1 cellular context compared by ENCODE assay signal in the genomic region with DNA sequence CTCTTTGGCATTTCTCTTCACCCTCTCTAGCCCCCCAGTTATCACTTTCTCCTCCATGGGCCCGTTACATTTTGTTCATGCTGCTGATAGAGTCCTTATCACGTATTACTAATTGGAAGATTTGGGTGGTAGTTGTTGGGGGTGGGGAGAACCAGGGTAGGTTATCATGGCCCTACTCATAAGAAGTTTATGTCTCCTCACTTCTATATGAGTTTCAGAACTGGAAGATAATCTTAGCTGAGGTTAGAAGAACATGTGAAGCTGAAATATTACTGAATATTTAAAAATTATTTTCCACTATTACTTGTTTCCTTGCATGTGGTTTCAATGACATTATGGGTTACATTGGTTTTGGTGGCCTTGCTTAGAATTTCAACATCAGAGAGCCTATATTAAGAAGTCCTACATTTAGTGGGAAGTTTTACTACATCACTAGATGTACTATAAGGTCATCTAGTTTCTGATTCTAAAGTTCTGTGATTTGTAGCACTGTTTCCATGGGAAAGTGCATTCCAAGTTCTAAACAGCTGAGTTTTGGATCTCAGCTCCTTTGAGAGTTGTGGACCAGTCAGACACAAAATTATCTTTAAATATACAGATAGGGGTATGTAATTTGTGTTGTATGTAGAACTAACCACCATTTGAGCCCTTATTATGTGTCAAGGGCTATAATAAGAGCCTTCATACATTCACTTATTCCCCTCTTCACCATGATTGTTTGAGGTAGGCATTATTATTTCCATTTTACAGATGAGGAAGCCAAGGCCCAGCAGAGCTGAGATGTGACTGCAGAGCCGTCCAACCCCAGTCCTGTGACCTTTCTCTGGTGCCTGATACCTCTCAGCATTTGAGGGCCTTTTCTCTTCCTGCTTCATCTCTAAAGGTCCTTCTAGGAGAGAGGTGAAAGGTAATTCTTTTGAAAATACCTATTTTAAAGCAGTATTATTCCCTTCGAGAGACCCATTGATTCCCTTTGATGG.
TF ChIP-seq lines count a peak whose summit lies in the region.

No MANE protein-coding gene starts in this region.

TF ChIP-seq in HepG2, 621 proteins besides CTCF, POLR2A, EP300 and RAD21:
- TF ChIP-seq TAF1 (CRISPR knock-in tag; IDR thresholded peaks at IDR 0.05) (no peak), ZNF629 (CRISPR knock-in tag; conservative IDR thresholded peaks at IDR 0.05) (0 out of 2 replicates have a peak, but pooled peaks have one; percentile 39), ZBTB1 (CRISPR knock-in tag; IDR thresholded peaks at IDR 0.05; ENCODE audit: borderline replicate concordance) (no peak), HOXA3 (CRISPR knock-in tag; IDR thresholded peaks at IDR 0.05) (no peak)
- TF ChIP-seq, protein P1, sequence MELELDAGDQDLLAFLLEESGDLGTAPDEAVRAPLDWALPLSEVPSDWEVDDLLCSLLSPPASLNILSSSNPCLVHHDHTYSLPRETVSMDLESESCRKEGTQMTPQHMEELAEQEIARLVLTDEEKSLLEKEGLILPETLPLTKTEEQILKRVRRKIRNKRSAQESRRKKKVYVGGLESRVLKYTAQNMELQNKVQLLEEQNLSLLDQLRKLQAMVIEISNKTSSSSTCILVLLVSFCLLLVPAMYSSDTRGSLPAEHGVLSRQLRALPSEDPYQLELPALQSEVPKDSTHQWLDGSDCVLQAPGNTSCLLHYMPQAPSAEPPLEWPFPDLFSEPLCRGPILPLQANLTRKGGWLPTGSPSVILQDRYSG (CRISPR knock-in tag; IDR thresholded peaks at IDR 0.05) = no peak
